Comparison of ENCODE assay signal across 14 cellular contexts in the genomic region with DNA sequence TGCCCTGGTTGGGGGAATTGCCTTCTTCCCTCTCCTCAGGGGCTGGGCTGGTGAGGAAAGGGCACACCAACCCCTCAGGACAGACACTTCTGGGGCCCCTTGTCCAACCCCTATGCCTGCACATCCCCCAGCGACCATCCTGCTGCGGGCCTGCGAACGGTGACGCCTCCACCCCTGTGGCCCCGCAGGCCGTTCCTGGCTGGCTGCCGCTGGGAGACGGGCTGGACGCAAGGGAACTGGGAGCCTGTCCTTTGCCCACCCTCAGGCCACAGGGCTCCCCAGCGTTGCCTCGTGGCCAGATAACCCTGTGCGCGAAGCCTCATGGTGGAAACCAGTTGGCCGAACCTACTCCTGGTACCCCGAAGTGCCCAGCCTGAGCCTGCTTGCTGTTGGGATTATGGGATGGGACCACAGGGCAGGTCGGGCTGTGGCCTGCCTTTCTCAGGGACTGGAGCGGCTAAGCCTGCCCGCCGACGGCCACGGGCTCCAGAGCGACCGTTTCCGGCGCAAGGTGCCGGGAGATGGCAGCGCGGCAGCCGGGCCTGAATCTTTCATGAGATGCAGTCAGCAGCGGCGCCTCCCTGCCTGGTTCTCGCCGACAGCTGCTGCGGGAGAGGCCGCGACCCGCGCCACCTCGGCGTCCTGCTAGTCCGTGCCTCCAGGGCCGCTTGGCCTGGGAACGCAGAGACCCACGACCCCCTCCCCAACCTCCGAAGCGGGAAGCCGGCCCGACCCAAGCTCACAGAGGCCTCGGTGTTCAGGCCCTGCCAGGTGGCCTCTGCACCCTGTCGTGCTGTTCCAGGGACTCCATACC. TPM values are rescaled to one million over a fixed set of nuclear protein-coding genes. Genes with fewer than 3 reads are reported as not detected.
DNase-seq lines count a peak whose midpoint lies in the region; ATAC-seq and TF ChIP-seq lines count a peak whose summit lies in the region.
"Had no signal": no experiment of that assay in that cellular context is flagged by ENCODE, and none has a peak within 500 bp of the region (broad histone marks: within the 10 kb centered on the region; RNA-seq: fewer than 3 reads in every experiment).

No MANE protein-coding gene starts in this region.

- H3K27me3 ChIP-seq in lower lobe of right lung (ENCODE audit: low read depth) (peaks cover 96% of the 10 kb centered on the region), testis (no peaks in the 10 kb centered on the region)

- H3K4me3 Mint-ChIP-seq in activated naive CD8-positive, alpha-beta T cell treated with anti-CD3 and anti-CD28 coated beads, Interleukin-2, amount 10 ng/mL, durations not matched to agents 7 days and 5 days, result peak overlapping the region; percentile 25
- H3K4me3 Mint-ChIP-seq in activated naive CD8-positive, alpha-beta T cell treated with anti-CD3 and anti-CD28 coated beads, Interleukin-2, amount 50 U/mL, for 24 hours, result no peak overlapping the region
- no peak overlapping the region for H3K4me3 Mint-ChIP-seq in chondrocyte (ENCODE audit: unreplicated experiment)

- H3K9me3 ChIP-seq in lower lobe of right lung (no peaks in the 10 kb centered on the region), testis (no peaks in the 10 kb centered on the region)

- ATAC-seq in activated naive CD8-positive, alpha-beta T cell treated with anti-CD3 and anti-CD28 coated beads, Interleukin-2, amount 10 ng/mL, durations not matched to agents 7 days and 5 days (ENCODE audit: low read depth), result peak; percentile 34
- no peak for ATAC-seq in activated naive CD8-positive, alpha-beta T cell treated with anti-CD3 and anti-CD28 coated beads, Interleukin-2, amount 50 U/mL, for 24 hours
- ATAC-seq in lower lobe of right lung, result peak; percentile 5 to 9
- no peak for ATAC-seq in GM18873 (IDR thresholded peaks at IDR 0.05; ENCODE audit: low FRiP score, unreplicated experiment)
- no peak for ATAC-seq in GM21723 (IDR thresholded peaks at IDR 0.05; ENCODE audit: unreplicated experiment)

- H3K36me3 Mint-ChIP-seq in activated naive CD8-positive, alpha-beta T cell treated with anti-CD3 and anti-CD28 coated beads, Interleukin-2, amount 10 ng/mL, durations not matched to agents 7 days and 5 days, result no peaks in the 10 kb centered on the region
- no peaks in the 10 kb centered on the region for H3K36me3 Mint-ChIP-seq in activated naive CD8-positive, alpha-beta T cell treated with anti-CD3 and anti-CD28 coated beads, Interleukin-2, amount 50 U/mL, for 24 hours (ENCODE audit: low read depth)
- no peaks in the 10 kb centered on the region for H3K36me3 Mint-ChIP-seq in chondrocyte (ENCODE audit: low read depth)

- intact Hi-C loops in lower lobe of right lung (cut with DNase I), result no loop called here
- intact Hi-C loops in testis (cut with DNase I; ENCODE audit: low total_unique reads), result no loop called here

- peak; percentile 50 for DNase-seq in activated naive CD8-positive, alpha-beta T cell treated with anti-CD3 and anti-CD28 coated beads, Interleukin-2, amount 10 ng/mL, durations not matched to agents 7 days and 5 days
- no peak for DNase-seq in activated naive CD8-positive, alpha-beta T cell treated with anti-CD3 and anti-CD28 coated beads, Interleukin-2, amount 50 U/mL, for 24 hours
- DNase-seq in chondrocyte (ENCODE audit: low spot score) (peak; percentile 79), lower lobe of right lung (peak; percentile 44), testis (no peak), GM19240 (ENCODE audit: insufficient read length, low spot score) (no peak)
- DNase-seq: Kasumi-1, NCI-H2029 treated with DMSO at 0.1 percent for 48 hours, nucleus accumbens, SIG-M5 had no signal

- H3K4me1 Mint-ChIP-seq in activated naive CD8-positive, alpha-beta T cell treated with anti-CD3 and anti-CD28 coated beads, Interleukin-2, amount 10 ng/mL, durations not matched to agents 7 days and 5 days, result peaks cover 4% of the 10 kb centered on the region
- peaks cover 4% of the 10 kb centered on the region for H3K4me1 Mint-ChIP-seq in activated naive CD8-positive, alpha-beta T cell treated with anti-CD3 and anti-CD28 coated beads, Interleukin-2, amount 50 U/mL, for 24 hours
- peaks cover 2% of the 10 kb centered on the region for H3K4me1 Mint-ChIP-seq in chondrocyte (ENCODE audit: low read depth)

- H3K27ac Mint-ChIP-seq in activated naive CD8-positive, alpha-beta T cell treated with anti-CD3 and anti-CD28 coated beads, Interleukin-2, amount 10 ng/mL, durations not matched to agents 7 days and 5 days, result no peak overlapping the region
- no peak overlapping the region for H3K27ac Mint-ChIP-seq in activated naive CD8-positive, alpha-beta T cell treated with anti-CD3 and anti-CD28 coated beads, Interleukin-2, amount 50 U/mL, for 24 hours
- no peak overlapping the region for H3K27ac Mint-ChIP-seq in chondrocyte (ENCODE audit: unreplicated experiment)

- WGBS in testis, 2 donors, result 7% methylated on average over 40 of the region's 51 CpGs; no CpG with 5 or more reads in 1 of the 2 donors

- POLR2A ChIA-PET in activated naive CD8-positive, alpha-beta T cell treated with anti-CD3 and anti-CD28 coated beads, Interleukin-2, amount 10 ng/mL, durations not matched to agents 7 days and 5 days (lab: Charles Lee), result no interaction called here

- peaks cover 84% of the 10 kb centered on the region for H3K27me3 Mint-ChIP-seq in activated naive CD8-positive, alpha-beta T cell treated with anti-CD3 and anti-CD28 coated beads, Interleukin-2, amount 10 ng/mL, durations not matched to agents 7 days and 5 days
- peaks cover 72% of the 10 kb centered on the region for H3K27me3 Mint-ChIP-seq in activated naive CD8-positive, alpha-beta T cell treated with anti-CD3 and anti-CD28 coated beads, Interleukin-2, amount 50 U/mL, for 24 hours
- peaks cover 82% of the 10 kb centered on the region for H3K27me3 Mint-ChIP-seq in chondrocyte (ENCODE audit: low read depth)

- TF ChIP-seq POLR2A in testis (IDR thresholded peaks at IDR 0.05), result no peak

- no peak for TF ChIP-seq CTCF in chondrocyte (IDR thresholded peaks at IDR 0.05)
- no peak for TF ChIP-seq CTCF in lower lobe of right lung (IDR thresholded peaks at IDR 0.05)
- no peak for TF ChIP-seq CTCF in testis (IDR thresholded peaks at IDR 0.05)

- peaks cover 16% of the 10 kb centered on the region for H3K4me1 ChIP-seq in lower lobe of right lung
- H3K4me1 ChIP-seq in testis, result peaks cover 6% of the 10 kb centered on the region

- H3K9me3 Mint-ChIP-seq in activated naive CD8-positive, alpha-beta T cell treated with anti-CD3 and anti-CD28 coated beads, Interleukin-2, amount 10 ng/mL, durations not matched to agents 7 days and 5 days, result no peaks in the 10 kb centered on the region
- no peaks in the 10 kb centered on the region for H3K9me3 Mint-ChIP-seq in activated naive CD8-positive, alpha-beta T cell treated with anti-CD3 and anti-CD28 coated beads, Interleukin-2, amount 50 U/mL, for 24 hours
- no peaks in the 10 kb centered on the region for H3K9me3 Mint-ChIP-seq in chondrocyte (ENCODE audit: low read depth)

- H3K27ac ChIP-seq in lower lobe of right lung, result no peak overlapping the region
- no peak overlapping the region for H3K27ac ChIP-seq in testis

- H3K4me3 ChIP-seq in lower lobe of right lung, result no peak overlapping the region
- peak overlapping the region; percentile 16 to 41 for H3K4me3 ChIP-seq in testis

- H3K36me3 ChIP-seq in lower lobe of right lung (no peaks in the 10 kb centered on the region), testis (ENCODE audit: low read depth, missing control alignments) (no peaks in the 10 kb centered on the region)

RNA-seq across cellular contexts. Expression of gene PITX1, which starts 6.5 kb away (rescaled TPM):
- not detected for total RNA-seq in activated naive CD8-positive, alpha-beta T cell treated with anti-CD3 and anti-CD28 coated beads, Interleukin-2, amount 10 ng/mL, durations not matched to agents 7 days and 5 days
- total RNA-seq in chondrocyte (0.18 TPM in 1 of 3 replicates, not detected in the others), lower lobe of right lung (0.47 TPM), testis (1 to 10 TPM; 3.0 to 4.1 TPM)
- 3.6 TPM for polyA plus RNA-seq in testis (ENCODE audit: insufficient read depth, low read depth, low replicate concordance)
- total RNA-seq: cerebellum, liver had no signal

Comparison
In these comparisons a context has a peak if more than half of its experiments do, and no peak if none do; other contexts are left out.
1. ATAC-seq: peak in activated naive CD8-positive, alpha-beta T cell treated with anti-CD3 and anti-CD28 coated beads, Interleukin-2, amount 10 ng/mL, durations not matched to agents 7 days and 5 days (single experiment) and lower lobe of right lung (2 of 2); none in activated naive CD8-positive, alpha-beta T cell treated with anti-CD3 and anti-CD28 coated beads, Interleukin-2, amount 50 U/mL, for 24 hours (single experiment), GM18873 (single experiment) and GM21723 (single experiment).
2. DNase-seq: peak in activated naive CD8-positive, alpha-beta T cell treated with anti-CD3 and anti-CD28 coated beads, Interleukin-2, amount 10 ng/mL, durations not matched to agents 7 days and 5 days (single experiment), chondrocyte (single experiment) and lower lobe of right lung (single experiment); none in activated naive CD8-positive, alpha-beta T cell treated with anti-CD3 and anti-CD28 coated beads, Interleukin-2, amount 50 U/mL, for 24 hours (single experiment), testis (single experiment) and GM19240 (single experiment).